12 cellular contexts compared by ENCODE assay signal in genomic region chr15:73650387-73651126, GRCh38. TPM values are rescaled to one million over a fixed set of nuclear protein-coding genes. Genes with fewer than 3 reads are reported as not detected.
DNase-seq lines count a peak whose midpoint lies in the region; ATAC-seq, FAIRE-seq and TF ChIP-seq lines count a peak whose summit lies in the region.
"Had no signal": no experiment of that assay in that cellular context is flagged by ENCODE, and none has a peak within 500 bp of the region (broad histone marks: within the 10 kb centered on the region; RNA-seq: fewer than 3 reads in every experiment).

No MANE protein-coding gene starts in this region.

- H4K91ac ChIP-seq in trophoblast cell (ENCODE audit: low read depth, low read length) = no peak overlapping the region

- WGBS in trophoblast cell (ENCODE audit: extremely low coverage, insufficient coverage, insufficient read length) = no CpG with 5 or more reads among the region's 3 CpGs

- H3K9ac ChIP-seq in adipocyte (ENCODE audit: low read length) (no peak overlapping the region), trophoblast cell (ENCODE audit: low read length) (no peak overlapping the region)

- H3K79me1 ChIP-seq in trophoblast cell (ENCODE audit: low read length) = no peaks in the 10 kb centered on the region

- no peak for DNase-seq in activated CD4-positive, CD25-positive, alpha-beta regulatory T cell treated with anti-CD3 and anti-CD28 coated beads, Interleukin-2, amount 50 U/mL, for 72 hours
- peak; percentile 25 for DNase-seq in KBM-7
- DNase-seq in adipocyte (ENCODE audit: low read depth) = peak; percentile 90
- DNase-seq in trophoblast cell = peak; percentile 58 to 88
- DNase-seq in UCSD-AML1 (lab: John Stamatoyannopoulos, UW; ENCODE audit: unreplicated experiment) = no peak
- DNase-seq in GM12892 (ENCODE audit: insufficient read length) = no peak
- no peak for DNase-seq in NAMALWA (ENCODE audit: low spot score)
- DNase-seq: activated naive CD8-positive, alpha-beta T cell treated with anti-CD3 and anti-CD28 coated beads, Interleukin-2, amount 10 ng/mL, durations not matched to agents 7 days and 5 days; retina had no signal

- H3K9me3 ChIP-seq in adipocyte (ENCODE audit: control insufficient read depth, low read length) (no peaks in the 10 kb centered on the region), trophoblast cell (ENCODE audit: insufficient read depth, low read depth, low read length) (no peaks in the 10 kb centered on the region)

- H3K36me3 ChIP-seq in adipocyte (ENCODE audit: control insufficient read depth, insufficient read depth, low read length, severe bottlenecking) (no peaks in the 10 kb centered on the region), trophoblast cell (ENCODE audit: control insufficient read depth in 1 of 2, insufficient read depth in 2 of 2, low read length in 2 of 2) (no peaks in the 10 kb centered on the region)

- H3K4me1 ChIP-seq in adipocyte (ENCODE audit: control insufficient read depth, insufficient read depth, low read length) (peaks cover 10% of the 10 kb centered on the region), trophoblast cell (ENCODE audit: control insufficient read depth in 1 of 2, insufficient read depth in 2 of 2, low read length in 2 of 2) (peaks cover 3 to 4% of the 10 kb centered on the region in 2 experiments)

- H3K4me3 ChIP-seq in adipocyte (ENCODE audit: low read length) = peak overlapping the region; percentile 55
- H3K4me3 ChIP-seq in trophoblast cell (ENCODE audit: low read depth, low read length) = no peak overlapping the region

- H4K12ac ChIP-seq in trophoblast cell (ENCODE audit: low read depth, low read length) = no peak overlapping the region

- no peak overlapping the region for H3K23ac ChIP-seq in trophoblast cell (ENCODE audit: low read length)

- H2AFZ ChIP-seq in trophoblast cell (ENCODE audit: insufficient read depth, low read length, poor library complexity) = no peak overlapping the region

- no peak overlapping the region for H3K4ac ChIP-seq in trophoblast cell (ENCODE audit: low read depth, low read length)

- no peak overlapping the region for H3K4me2 ChIP-seq in trophoblast cell (ENCODE audit: low read length)

- H4K8ac ChIP-seq in trophoblast cell (ENCODE audit: low read depth, low read length) = no peak overlapping the region

- no peak for TF ChIP-seq POLR2A in GM12892 (IDR thresholded peaks at IDR 0.05; ENCODE audit: low read depth, low read length)

- H3K14ac ChIP-seq in trophoblast cell (ENCODE audit: low read length) = no peak overlapping the region

- no peaks in the 10 kb centered on the region for H3K79me2 ChIP-seq in trophoblast cell (ENCODE audit: control insufficient read depth, insufficient read depth, low read length, poor library complexity)

- FAIRE-seq in GM12892 (lab: Jason Lieb, UNC) = no peak
- FAIRE-seq: A204.1 had no signal

- H2BK12ac ChIP-seq in trophoblast cell (ENCODE audit: low read length) = no peak overlapping the region

- no peak overlapping the region for H2BK120ac ChIP-seq in trophoblast cell (ENCODE audit: insufficient read depth, low read length, poor library complexity)

- ATAC-seq in activated CD4-positive, CD25-positive, alpha-beta regulatory T cell treated with anti-CD3 and anti-CD28 coated beads, Interleukin-2, amount 50 U/mL, for 24 hours = peak; percentile 79

- no peak overlapping the region for H2BK5ac ChIP-seq in trophoblast cell (ENCODE audit: low read depth, low read length, poor library complexity)

- H3K27me3 ChIP-seq in adipocyte (replicated peaks; ENCODE audit: control insufficient read depth, insufficient read depth, low read length) (no peaks in the 10 kb centered on the region), trophoblast cell (ENCODE audit: insufficient read depth, low read length) (no peaks in the 10 kb centered on the region)

- in situ Hi-C loops in KBM-7 (cut with MboI; ENCODE audit: low pct_unique_long_range_greater_than_20kb, low sequenced_read_pairs) = no loop called here

- H3K27ac ChIP-seq in trophoblast cell (ENCODE audit: low read depth, low read length) = no peak overlapping the region

- no peak overlapping the region for H3K18ac ChIP-seq in trophoblast cell (ENCODE audit: low read length)

- no peak overlapping the region for H2AK5ac ChIP-seq in trophoblast cell (ENCODE audit: low read length)

RNA-seq across cellular contexts. Expression of gene NPTN, which starts 17.4 kb away (rescaled TPM):
- 102 and 104 TPM in 2 replicates for polyA plus RNA-seq in trophoblast cell (2013)
- 29.4 TPM for polyA plus RNA-seq in GM12892 (2012; ENCODE audit: missing spikeins)

RNA-seq across cellular contexts. Expression of gene CD276, which starts 33.6 kb away (rescaled TPM):
- 262 and 276 TPM in 2 replicates for polyA plus RNA-seq in trophoblast cell (2013)
- 0.13 TPM for polyA plus RNA-seq in GM12892 (2012; ENCODE audit: missing spikeins)
- polyA plus RNA-seq: IgD-negative memory B cell had no signal

Comparison
In these comparisons a context has a peak if more than half of its experiments do, and no peak if none do; other contexts are left out.
1. DNase-seq: peak in KBM-7 (single experiment), adipocyte (single experiment) and trophoblast cell (2 of 2); none in activated CD4-positive, CD25-positive, alpha-beta regulatory T cell treated with anti-CD3 and anti-CD28 coated beads, Interleukin-2, amount 50 U/mL, for 72 hours (single experiment), UCSD-AML1 (single experiment), GM12892 (single experiment) and NAMALWA (single experiment).